ENCODE assay signal across 10 cellular contexts in genomic region chr16:23847938-23848337, GRCh38. TPM values are rescaled to one million over a fixed set of nuclear protein-coding genes. Genes with fewer than 3 reads are reported as not detected.
DNase-seq lines count a peak whose midpoint lies in the region; ATAC-seq, FAIRE-seq and TF ChIP-seq lines count a peak whose summit lies in the region.
"Had no signal": no experiment of that assay in that cellular context is flagged by ENCODE, and none has a peak within 500 bp of the region (broad histone marks: within the 10 kb centered on the region; RNA-seq: fewer than 3 reads in every experiment).

No MANE protein-coding gene starts in this region.

- H3K27me3 ChIP-seq in right lobe of liver = no peaks in the 10 kb centered on the region
- H3K27me3 ChIP-seq in HepG2 (ENCODE audit: control insufficient read depth in 1 of 2, insufficient read depth in 2 of 2, low read length in 2 of 2) = peaks cover 1 to 5% of the 10 kb centered on the region in 2 experiments; a peak in 2 of 5 replicates

- TF ChIP-seq EP300 in HepG2 (IDR thresholded peaks at IDR 0.05; ENCODE audit: low read depth in 2 of 2, low read length in 2 of 2) (no peak), HepG2 (CRISPR knock-in tag; IDR thresholded peaks at IDR 0.05; ENCODE audit: borderline replicate concordance) (no peak)

- no peak overlapping the region for H3K27ac ChIP-seq in right lobe of liver
- H3K27ac ChIP-seq in HepG2 (ENCODE audit: extremely low read length, insufficient read depth, low read length) = no peak overlapping the region

- no peak for FAIRE-seq in HepG2 (lab: Jason Lieb, UNC)

- intact Hi-C loops in right lobe of liver (cut with DNase I) (no loop called here), HepG2 (cut with micrococcal nuclease; ENCODE audit: unreplicated experiment) (no loop called here)

- H3K4me1 ChIP-seq in right lobe of liver = no peaks in the 10 kb centered on the region
- no peaks in the 10 kb centered on the region for H3K4me1 ChIP-seq in HepG2 (ENCODE audit: insufficient read depth, low read length)

- no peak overlapping the region for H3K4me2 ChIP-seq in HepG2 (ENCODE audit: low read depth, low read length)

- H3K36me3 ChIP-seq in right lobe of liver = no peaks in the 10 kb centered on the region
- H3K36me3 ChIP-seq in HepG2 (replicated peaks in 1 of 2; ENCODE audit: control insufficient read depth in 1 of 2, insufficient read depth in 2 of 2, low read length in 2 of 2) = no peaks in the 10 kb centered on the region

- in situ Hi-C loops in HepG2 (cut with HindIII; ENCODE audit: extremely low pct_ligation_motif_present, low pct_unique_long_range_greater_than_20kb) = no loop called here

- WGBS in right lobe of liver (ENCODE audit: insufficient coverage, low coverage, low lambda C conversion rate, missing lambda C conversion rate) = 39% methylated on average over 4 of the region's 4 CpGs
- WGBS in HepG2 (ENCODE audit: low lambda C conversion rate) = under 1% methylated on average over 4 of the region's 4 CpGs

- H3K9ac ChIP-seq in HepG2 (ENCODE audit: insufficient read depth, low read depth, low read length) = no peak overlapping the region

- POLR2A ChIA-PET in HepG2 (lab: Yijun Ruan, JAX) = no interaction called here

- BruUV-seq in HepG2 (replicated peaks; lab: Mats Ljungman, UMichigan) = no TSS peak

- H3K9me3 ChIP-seq in right lobe of liver (no peaks in the 10 kb centered on the region), HepG2 (ENCODE audit: low read length) (no peaks in the 10 kb centered on the region)

- H3K4me3 ChIP-seq in right lobe of liver (no peak overlapping the region), HepG2 (replicated peaks in 1 of 3; ENCODE audit: insufficient read depth in 1 of 3, low read depth in 2 of 3, low read length in 3 of 3) (no peak overlapping the region)

- no peak overlapping the region for H2AFZ ChIP-seq in HepG2 (ENCODE audit: low read length)

- no peaks in the 10 kb centered on the region for H4K20me1 ChIP-seq in HepG2 (ENCODE audit: insufficient read depth, low read length)

- TF ChIP-seq CTCF in right lobe of liver (IDR thresholded peaks at IDR 0.05) (no peak), HepG2 (CRISPR knock-in tag; IDR thresholded peaks at IDR 0.05) (no peak)

- DNase-seq in right lobe of liver = no peak
- no peak for DNase-seq in HepG2 (ENCODE audit: low spot score)
- DNase-seq in activated CD8-positive, alpha-beta memory T cell treated with anti-CD3 and anti-CD28 coated beads, Interleukin-2, amount 50 U/mL, for 4 hours = peak; percentile 64
- peak; percentile 30 for DNase-seq in middle frontal gyrus (ENCODE audit: extremely low spot score, low spot score)
- DNase-seq in kidney tubule cell (ENCODE audit: low spot score) = no peak
- no peak for DNase-seq in UCSD-AML1 (lab: John Stamatoyannopoulos, UW; ENCODE audit: unreplicated experiment)
- DNase-seq: NCI-H774, T-helper 9 cell had no signal

- ATAC-seq in right lobe of liver (peak; percentile 12 to 50 (median 35)), HepG2 (no peak), GM19467 (IDR thresholded peaks at IDR 0.05; ENCODE audit: unreplicated experiment) (no peak), HG03196 (IDR thresholded peaks at IDR 0.05; ENCODE audit: unreplicated experiment) (no peak)

- CTCF ChIA-PET in HepG2 (lab: Yijun Ruan, JAX; ENCODE audit: low intra/inter-chr PET ratio, low total read pairs) = no interaction called here

- H3K79me2 ChIP-seq in HepG2 (ENCODE audit: insufficient read depth, low read length) = no peaks in the 10 kb centered on the region

- TF ChIP-seq RAD21 in HepG2 (CRISPR knock-in tag; IDR thresholded peaks at IDR 0.05) = no peak

- TF ChIP-seq POLR2A in right lobe of liver (IDR thresholded peaks at IDR 0.05) = no peak
- TF ChIP-seq POLR2A in HepG2 (IDR thresholded peaks at IDR 0.05; ENCODE audit: insufficient read depth in 1 of 2, low read depth in 2 of 2, low read length in 2 of 2) = no peak

TF ChIP-seq in HepG2, 621 proteins besides CTCF, POLR2A, EP300 and RAD21:
- TF ChIP-seq, protein P1, sequence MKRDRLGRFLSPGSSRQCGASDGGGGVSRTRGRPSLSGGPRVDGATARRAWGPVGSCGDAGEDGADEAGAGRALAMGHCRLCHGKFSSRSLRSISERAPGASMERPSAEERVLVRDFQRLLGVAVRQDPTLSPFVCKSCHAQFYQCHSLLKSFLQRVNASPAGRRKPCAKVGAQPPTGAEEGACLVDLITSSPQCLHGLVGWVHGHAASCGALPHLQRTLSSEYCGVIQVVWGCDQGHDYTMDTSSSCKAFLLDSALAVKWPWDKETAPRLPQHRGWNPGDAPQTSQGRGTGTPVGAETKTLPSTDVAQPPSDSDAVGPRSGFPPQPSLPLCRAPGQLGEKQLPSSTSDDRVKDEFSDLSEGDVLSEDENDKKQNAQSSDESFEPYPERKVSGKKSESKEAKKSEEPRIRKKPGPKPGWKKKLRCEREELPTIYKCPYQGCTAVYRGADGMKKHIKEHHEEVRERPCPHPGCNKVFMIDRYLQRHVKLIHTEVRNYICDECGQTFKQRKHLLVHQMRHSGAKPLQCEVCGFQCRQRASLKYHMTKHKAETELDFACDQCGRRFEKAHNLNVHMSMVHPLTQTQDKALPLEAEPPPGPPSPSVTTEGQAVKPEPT (CRISPR knock-in tag; IDR thresholded peaks at IDR 0.05; ENCODE audit: low read depth) = no peak
- TF ChIP-seq ELF3 (CRISPR knock-in tag; IDR thresholded peaks at IDR 0.05) (no peak), ZNF652 (CRISPR knock-in tag; IDR thresholded peaks at IDR 0.05; ENCODE audit: borderline replicate concordance, low read depth) (no peak), ZFP41 (CRISPR knock-in tag; IDR thresholded peaks at IDR 0.05; ENCODE audit: borderline replicate concordance) (no peak), ZNF782 (CRISPR knock-in tag; IDR thresholded peaks at IDR 0.05; ENCODE audit: borderline replicate concordance) (no peak)

RNA-seq across cellular contexts. Expression of gene PRKCB, which starts 12.2 kb away (rescaled TPM):
- 1 to 10 TPM; 1.7 to 8.1 (median 3.5) TPM for total RNA-seq in right lobe of liver
- total RNA-seq in HepG2 (2016; rRNA removed; fragmentation: Illumina TruSeq; extraction: Trizol) = not detected in 2 replicates
- not detected in 2 replicates for total RNA-seq in HepG2 (2016; cell fraction: cytosol; rRNA removed; fragmentation: Illumina TruSeq; extraction: Trizol; ENCODE audit: low read depth)
- total RNA-seq in HepG2 (2016; cell fraction: insoluble cytoplasmic fraction; rRNA removed; fragmentation: Illumina TruSeq; extraction: Trizol) = not detected in 2 replicates
- total RNA-seq in HepG2 (2016; cell fraction: membrane; rRNA removed; fragmentation: Illumina TruSeq; extraction: Trizol) = not detected in 2 replicates
- 0.40 TPM in 1 of 2 replicates, not detected in the other for total RNA-seq in HepG2 (2016; cell fraction: nucleus; rRNA removed; fragmentation: Illumina TruSeq; extraction: Trizol)
- 0.01 and 0.03 TPM in 2 replicates for polyA plus RNA-seq in HepG2 (2011; rRNA removed)
- polyA plus RNA-seq in HepG2 (2011; cell fraction: cytosol; rRNA removed) = 0.01 and 0.04 TPM in 2 replicates
- 0.02 and 0.05 TPM in 2 replicates for polyA plus RNA-seq in HepG2 (2011; cell fraction: nucleus; rRNA removed)
- polyA plus RNA-seq in HepG2 (2012) = not detected in 2 replicates
- polyA plus RNA-seq in HepG2 (2016; cell fraction: cytosol; fragmentation: Illumina TruSeq; extraction: Trizol; ENCODE audit: low read depth) = 0.07 TPM in 1 of 2 replicates, not detected in the other
- polyA plus RNA-seq in HepG2 (2016; cell fraction: insoluble cytoplasmic fraction; fragmentation: Illumina TruSeq; extraction: Trizol; ENCODE audit: low read depth) = not detected in 2 replicates
- not detected in 2 replicates for polyA plus RNA-seq in HepG2 (2016; cell fraction: membrane; fragmentation: Illumina TruSeq; extraction: Trizol; ENCODE audit: low read depth)
- not detected in 2 replicates for polyA plus RNA-seq in HepG2 (2016; cell fraction: nucleus; fragmentation: Illumina TruSeq; extraction: Trizol; ENCODE audit: insufficient read depth, low read depth)
- polyA minus RNA-seq in HepG2 (2011; rRNA and poly(A)+ RNA removed; ENCODE audit: low replicate concordance) = 0.32 and 15.2 TPM in 2 replicates
- 0.20 TPM in 1 of 2 replicates, not detected in the other for polyA minus RNA-seq in HepG2 (2011; cell fraction: cytosol; rRNA and poly(A)+ RNA removed)
- 0.26 TPM in 1 of 2 replicates, not detected in the other for polyA minus RNA-seq in HepG2 (2011; cell fraction: nucleus; rRNA and poly(A)+ RNA removed)

Comparison
In these comparisons a context has a peak if more than half of its experiments do, and no peak if none do; other contexts are left out.
1. ATAC-seq: peak in right lobe of liver (4 of 4); none in HepG2 (single experiment), GM19467 (single experiment) and HG03196 (single experiment).
2. DNase-seq: peak in activated CD8-positive, alpha-beta memory T cell treated with anti-CD3 and anti-CD28 coated beads, Interleukin-2, amount 50 U/mL, for 4 hours (single experiment) and middle frontal gyrus (single experiment); none in right lobe of liver (0 of 3), HepG2 (single experiment), kidney tubule cell (single experiment) and UCSD-AML1 (single experiment).